In genomic region chr16:22356930-22357634, GRCh38 we compare ENCODE assay signal across 8 cellular contexts. TPM values are rescaled to one million over a fixed set of nuclear protein-coding genes. Genes with fewer than 3 reads are reported as not detected.
DNase-seq lines count a peak whose midpoint lies in the region; ATAC-seq, FAIRE-seq and TF ChIP-seq lines count a peak whose summit lies in the region.

No MANE protein-coding gene starts in this region.

- ATAC-seq in GM18867 (IDR thresholded peaks at IDR 0.05; ENCODE audit: unreplicated experiment) (peak; percentile 18), T-helper 17 cell (peak; percentile 35), natural killer cell (peak; percentile 55 to 76 (median 73)), GM19455 (IDR thresholded peaks at IDR 0.05; ENCODE audit: unreplicated experiment) (no peak)

- H3K4me1 Mint-ChIP-seq in T-helper 17 cell = peaks cover 47% of the 10 kb centered on the region
- H3K4me1 Mint-ChIP-seq in natural killer cell = peaks cover 17 to 27% of the 10 kb centered on the region in 2 donors

- H3K36me3 ChIP-seq in HEK293 (ENCODE audit: control insufficient read depth in 2 of 2, insufficient read depth in 1 of 2, low read length in 2 of 2) = peaks cover 0 to 13% of the 10 kb centered on the region in 2 experiments; a peak in 2 of 3 replicates

- no peak for FAIRE-seq in HTR-8/SVneo (lab: Jason Lieb, UNC)

- H3K9me3 ChIP-seq in HEK293 (ENCODE audit: control insufficient read depth, insufficient read depth, low read depth, low read length) = no peaks in the 10 kb centered on the region
- no peaks in the 10 kb centered on the region for H3K9me3 ChIP-seq in T-helper 17 cell (ENCODE audit: control insufficient read depth, low read length, poor library complexity, severe bottlenecking)

- H3K9me3 Mint-ChIP-seq in natural killer cell = no peaks in the 10 kb centered on the region

- CTCF ChIA-PET in HEK293 (lab: Yijun Ruan, JAX) = interaction anchor here (0.8 kb wide), 1 partner anchor 9 kb away, joined by 3 read pairs; no protein-coding TSS in a partner anchor

- peaks cover 14% of the 10 kb centered on the region for H3K4me1 ChIP-seq in HEK293 (ENCODE audit: control insufficient read depth, insufficient read depth, low read length)

- H3K36me3 Mint-ChIP-seq in T-helper 17 cell (ENCODE audit: low read depth) = peaks cover 2% of the 10 kb centered on the region
- H3K36me3 Mint-ChIP-seq in natural killer cell = no peaks in the 10 kb centered on the region

- H3K4me3 Mint-ChIP-seq in T-helper 17 cell (peak overlapping the region; percentile 67), natural killer cell (peak overlapping the region; percentile 45)

- DNase-seq in T-helper 17 cell = no peak
- DNase-seq in natural killer cell = no peak
- DNase-seq in HTR-8/SVneo (ENCODE audit: insufficient read length, low spot score) = no peak
- no peak for DNase-seq in GF-D8 (lab: John Stamatoyannopoulos, UW)
- DNase-seq in GM03348 (ENCODE audit: low spot score) = no peak

- no peaks in the 10 kb centered on the region for H3K27me3 Mint-ChIP-seq in T-helper 17 cell
- no peaks in the 10 kb centered on the region for H3K27me3 Mint-ChIP-seq in natural killer cell (ENCODE audit: low read depth in 2 of 2)

- POLR2A ChIA-PET in HEK293 (lab: Yijun Ruan, JAX) = interaction anchor here (1.0 to 1.5 kb wide), 2 partner anchors 16 to 30 kb away, joined by 3 to 5 read pairs; no protein-coding TSS in a partner anchor

- H3K27ac Mint-ChIP-seq in T-helper 17 cell (peak overlapping the region; percentile 94), natural killer cell (peak overlapping the region; percentile 95)

- TF ChIP-seq CTCF in HEK293 (tag by site-specific recombination; IDR thresholded peaks at IDR 0.05) (no peak), natural killer cell (IDR thresholded peaks at IDR 0.05) (no peak)

- H3K4me3 ChIP-seq in HEK293 (ENCODE audit: low read depth, low read length) = no peak overlapping the region

- intact Hi-C loops in natural killer cell (cut with micrococcal nuclease) = no loop called here

- no peak overlapping the region for H3K27ac ChIP-seq in HEK293 (ENCODE audit: extremely low read depth, low read depth, low read length)

TF ChIP-seq in HEK293, 187 proteins besides CTCF, POLR2A, EP300 and RAD21:
- TF ChIP-seq GLI2 (tag by site-specific recombination; IDR thresholded peaks at IDR 0.05; ENCODE audit: borderline replicate concordance, low read depth) (no peak), KLF9 (tag by site-specific recombination; IDR thresholded peaks at IDR 0.05; ENCODE audit: low read depth) (no peak), PRDM4 (tag by site-specific recombination; IDR thresholded peaks at IDR 0.05) (peak; percentile 78), ZNF121 (tag by site-specific recombination; IDR thresholded peaks at IDR 0.05) (peak; percentile 68; the same call in 1 of the 2 replicates)

RNA-seq across cellular contexts. Expression of gene CDR2, which starts 17.3 kb away (rescaled TPM):
- total RNA-seq in T-helper 17 cell (10 to 100 TPM; 59.0 to 75.5 TPM), natural killer cell (10 to 100 TPM; 11.2 to 24.3 (median 19.4) TPM)

RNA-seq across cellular contexts. Expression of gene POLR3E, which starts 59.9 kb away (rescaled TPM):
- total RNA-seq in T-helper 17 cell (100 to 1,000 TPM; 159 to 219 TPM), natural killer cell (100 to 1,000 TPM in 2 of 3 donors, 10 to 100 TPM in 1; 95.0 to 116 (median 104) TPM)
